In genomic region chr17:14308965-14309879, GRCh38 we compare ENCODE assay signal across 8 cellular contexts. TPM values are rescaled to one million over a fixed set of nuclear protein-coding genes. Genes with fewer than 3 reads are reported as not detected.
DNase-seq lines count a peak whose midpoint lies in the region; ATAC-seq, FAIRE-seq and TF ChIP-seq lines count a peak whose summit lies in the region.

No MANE protein-coding gene starts in this region.

- TF ChIP-seq EP300 in tibial nerve (IDR thresholded peaks at IDR 0.05) = no peak

- H3K27ac ChIP-seq in astrocyte (ENCODE audit: low read depth, low read length) (peak overlapping the region; percentile 97), right cardiac atrium (ENCODE audit: low read length) (no peak overlapping the region), tibial nerve (no peak overlapping the region)

- H3K79me2 ChIP-seq in astrocyte (ENCODE audit: insufficient read depth, low read length) = peaks cover 83% of the 10 kb centered on the region

- peak overlapping the region; percentile 78 for H3K9ac ChIP-seq in astrocyte (ENCODE audit: low read length)

- H3K27ac Mint-ChIP-seq in T-helper 17 cell (peak overlapping the region; percentile 82), astrocyte (ENCODE audit: unreplicated experiment) (peak overlapping the region; percentile 91)

- H3K4me1 Mint-ChIP-seq in T-helper 17 cell = peaks cover 40% of the 10 kb centered on the region
- peaks cover 22% of the 10 kb centered on the region for H3K4me1 Mint-ChIP-seq in astrocyte (ENCODE audit: low read depth, unreplicated experiment)

- WGBS in right cardiac atrium = 3% methylated on average over 71 of the region's 71 CpGs
- WGBS in tibial nerve, 2 donors = 7 to 13% methylated on average over 36 to 62 of the region's 71 CpGs

- FAIRE-seq in HTR-8/SVneo (lab: Jason Lieb, UNC) (peak; percentile 95), astrocyte (lab: Jason Lieb, UNC) (peak; percentile 43)

- H3K4me3 ChIP-seq in astrocyte (ENCODE audit: insufficient read depth, low read depth, low read length) (peak overlapping the region; percentile 59), right cardiac atrium (ENCODE audit: low read length) (peak overlapping the region; percentile 61), tibial nerve (peak overlapping the region; percentile 34 to 51 (median 46))

- H3K4me1 ChIP-seq in astrocyte (ENCODE audit: insufficient read depth, low read length) (peaks cover 45% of the 10 kb centered on the region), right cardiac atrium (ENCODE audit: control insufficient read depth, insufficient read depth, low read length) (peaks cover 2% of the 10 kb centered on the region), tibial nerve (peaks cover 0 to 25% (median 10%) of the 10 kb centered on the region in 4 donors)

- no peak for TF ChIP-seq CTCF in astrocyte (IDR thresholded peaks at IDR 0.05; ENCODE audit: insufficient read depth, low read depth, low read length)
- TF ChIP-seq CTCF in tibial nerve (IDR thresholded peaks at IDR 0.05) = no peak

- H3K27me3 ChIP-seq in astrocyte (ENCODE audit: insufficient read depth, low read length) (no peaks in the 10 kb centered on the region), right cardiac atrium (ENCODE audit: control insufficient read depth, insufficient read depth) (no peaks in the 10 kb centered on the region), tibial nerve (peaks cover 0 to 76% of the 10 kb centered on the region in 2 donors)

- H3K36me3 Mint-ChIP-seq in T-helper 17 cell (ENCODE audit: low read depth) (peaks cover 8% of the 10 kb centered on the region), astrocyte (ENCODE audit: low read depth, unreplicated experiment) (peaks cover 11% of the 10 kb centered on the region)

- H3K4me3 Mint-ChIP-seq in T-helper 17 cell (peak overlapping the region; percentile 86), astrocyte (ENCODE audit: unreplicated experiment) (peak overlapping the region; percentile 88)

- no peak for TF ChIP-seq POLR2A in tibial nerve (IDR thresholded peaks at IDR 0.05)

- peaks cover 49% of the 10 kb centered on the region for H4K20me1 ChIP-seq in astrocyte (ENCODE audit: insufficient read depth, low read length)

- H2AFZ ChIP-seq in astrocyte (ENCODE audit: low read depth, low read length) = peak overlapping the region; percentile 64

- H3K9me3 ChIP-seq in T-helper 17 cell (ENCODE audit: control insufficient read depth, low read length, poor library complexity, severe bottlenecking) = no peaks in the 10 kb centered on the region
- no peaks in the 10 kb centered on the region for H3K9me3 ChIP-seq in astrocyte (ENCODE audit: insufficient read depth, low read depth, low read length)
- H3K9me3 ChIP-seq in right cardiac atrium (ENCODE audit: control insufficient read depth, low read length) = no peaks in the 10 kb centered on the region
- no peaks in the 10 kb centered on the region for H3K9me3 ChIP-seq in tibial nerve

- H3K27me3 Mint-ChIP-seq in T-helper 17 cell = no peaks in the 10 kb centered on the region
- H3K27me3 Mint-ChIP-seq in astrocyte (ENCODE audit: low read depth, unreplicated experiment) = peaks cover 10% of the 10 kb centered on the region

- intact Hi-C loops in right cardiac atrium (cut with DNase I) = loop anchor here in 2 of 4 donors (10.0 kb wide), 1 partner anchor 974 kb away; no protein-coding TSS in a partner anchor
- intact Hi-C loops in posterior vena cava (cut with DNase I) = no loop called here

- H3K36me3 ChIP-seq in astrocyte (ENCODE audit: insufficient read depth, low read length) (peaks cover 3% of the 10 kb centered on the region), tibial nerve (no peaks in the 10 kb centered on the region)

- ATAC-seq in GM18508 (IDR thresholded peaks at IDR 0.05; ENCODE audit: insufficient read depth, unreplicated experiment) = peak; percentile 64
- peak; percentile 100 for ATAC-seq in T-helper 17 cell
- ATAC-seq in right cardiac atrium = peak; percentile 99

- H3K9me3 Mint-ChIP-seq in astrocyte (ENCODE audit: unreplicated experiment) = no peaks in the 10 kb centered on the region

- H3K4me2 ChIP-seq in astrocyte (ENCODE audit: low read length) = peak overlapping the region; percentile 90

- DNase-seq in HTR-8/SVneo (ENCODE audit: insufficient read length, low spot score) = peak; percentile 92
- peak; percentile 91 to 93 (median 93) for DNase-seq in T-helper 17 cell
- DNase-seq in astrocyte (ENCODE audit: low read depth) = peak; percentile 88
- peak; percentile 87 to 96 (median 95) for DNase-seq in right cardiac atrium
- peak; percentile 95 for DNase-seq in posterior vena cava (ENCODE audit: low spot score)
- DNase-seq in tibial nerve (ENCODE audit: low spot score in 2 of 2) = peak; percentile 49 to 61
- no peak for DNase-seq in NCI-H1048 (lab: John Stamatoyannopoulos, UW)

RNA-seq across cellular contexts. Expression of gene HS3ST3B1, which starts 8.3 kb away (rescaled TPM):
- total RNA-seq in T-helper 17 cell (10 to 100 TPM; 13.5 to 15.4 TPM), astrocyte (8.7 and 8.9 TPM in 2 replicates), right cardiac atrium (1 to 10 TPM; 1.1 to 2.6 (median 2.1) TPM), posterior vena cava (under 1 TPM; 0.62 to 0.97 TPM), tibial nerve (1 to 10 TPM in 2 of 4 donors, under 1 TPM in 2; 0.39 to 1.1 (median 0.97) TPM)
- 0.93 TPM for polyA plus RNA-seq in right cardiac atrium
